Comparison of ENCODE assay signal across 2 cellular contexts in genomic region chr10:33302188-33302829, GRCh38.
TF ChIP-seq lines count a peak whose summit lies in the region.

No MANE protein-coding gene starts in this region.

TF ChIP-seq in liver, 16 proteins besides CTCF, POLR2A, EP300 and RAD21:
- TF ChIP-seq NR2F2 (IDR thresholded peaks at IDR 0.05), result peak; percentile 58
- TF ChIP-seq REST (IDR thresholded peaks at IDR 0.05), result no peak

TF ChIP-seq in HepG2, 621 proteins besides CTCF, POLR2A, EP300 and RAD21:
- TF ChIP-seq ZBTB7A (CRISPR knock-in tag; IDR thresholded peaks at IDR 0.05), result no peak
- no peak for TF ChIP-seq FOSL2 (CRISPR knock-in tag; IDR thresholded peaks at IDR 0.05)
- TF ChIP-seq ZNF558 (CRISPR knock-in tag; IDR thresholded peaks at IDR 0.05; ENCODE audit: borderline replicate concordance), result no peak
- no peak for TF ChIP-seq THYN1 (CRISPR knock-in tag; IDR thresholded peaks at IDR 0.05; ENCODE audit: borderline replicate concordance, low read depth)
- TF ChIP-seq ZNF772 (CRISPR knock-in tag; IDR thresholded peaks at IDR 0.05), result no peak
- no peak for TF ChIP-seq ZNF615 (CRISPR knock-in tag; IDR thresholded peaks at IDR 0.05; ENCODE audit: borderline replicate concordance)
- TF ChIP-seq CREM (IDR thresholded peaks at IDR 0.05), result no peak
- TF ChIP-seq CREM (CRISPR knock-in tag; IDR thresholded peaks at IDR 0.05), result no peak
- no peak for TF ChIP-seq AKAP8 (CRISPR knock-in tag; IDR thresholded peaks at IDR 0.05)
- no peak for TF ChIP-seq XRCC5 (optimal IDR thresholded peaks at IDR 0.05; ENCODE audit: low read length)
- no peak for TF ChIP-seq MAF1 (CRISPR knock-in tag; IDR thresholded peaks at IDR 0.05; ENCODE audit: borderline replicate concordance)
- no peak for TF ChIP-seq ZNF710 (CRISPR knock-in tag; IDR thresholded peaks at IDR 0.05; ENCODE audit: borderline replicate concordance)
- TF ChIP-seq ZNF501 (CRISPR knock-in tag; IDR thresholded peaks at IDR 0.05), result no peak
- TF ChIP-seq, protein P1, sequence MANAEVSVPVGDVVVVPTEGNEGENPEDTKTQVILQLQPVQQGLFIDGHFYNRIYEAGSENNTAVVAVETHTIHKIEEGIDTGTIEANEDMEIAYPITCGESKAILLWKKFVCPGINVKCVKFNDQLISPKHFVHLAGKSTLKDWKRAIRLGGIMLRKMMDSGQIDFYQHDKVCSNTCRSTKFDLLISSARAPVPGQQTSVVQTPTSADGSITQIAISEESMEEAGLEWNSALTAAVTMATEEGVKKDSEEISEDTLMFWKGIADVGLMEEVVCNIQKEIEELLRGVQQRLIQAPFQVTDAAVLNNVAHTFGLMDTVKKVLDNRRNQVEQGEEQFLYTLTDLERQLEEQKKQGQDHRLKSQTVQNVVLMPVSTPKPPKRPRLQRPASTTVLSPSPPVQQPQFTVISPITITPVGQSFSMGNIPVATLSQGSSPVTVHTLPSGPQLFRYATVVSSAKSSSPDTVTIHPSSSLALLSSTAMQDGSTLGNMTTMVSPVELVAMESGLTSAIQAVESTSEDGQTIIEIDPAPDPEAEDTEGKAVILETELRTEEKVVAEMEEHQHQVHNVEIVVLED (CRISPR knock-in tag; IDR thresholded peaks at IDR 0.05; ENCODE audit: borderline replicate concordance), result no peak
- TF ChIP-seq NCOR1 (IDR thresholded peaks at IDR 0.05; ENCODE audit: borderline replicate concordance, low read length), result no peak
